13 cellular contexts compared by ENCODE assay signal in genomic region chr1:203764105-203765028, GRCh38. TPM values are rescaled to one million over a fixed set of nuclear protein-coding genes. Genes with fewer than 3 reads are reported as not detected.
DNase-seq lines count a peak whose midpoint lies in the region; ATAC-seq and TF ChIP-seq lines count a peak whose summit lies in the region.
"Had no signal": no experiment of that assay in that cellular context is flagged by ENCODE, and none has a peak within 500 bp of the region (broad histone marks: within the 10 kb centered on the region; RNA-seq: fewer than 3 reads in every experiment).

No MANE protein-coding gene starts in this region.

- ATAC-seq in HG03159 (IDR thresholded peaks at IDR 0.05; ENCODE audit: unreplicated experiment), result peak; percentile 21
- ATAC-seq: left ventricle myocardium superior had no signal

- H3K36me3 ChIP-seq in GM06990 (ENCODE audit: control insufficient read depth, insufficient read depth, low read length), result no peaks in the 10 kb centered on the region
- no peaks in the 10 kb centered on the region for H3K36me3 ChIP-seq in osteoblast (ENCODE audit: insufficient read depth, low read length)
- H3K36me3 ChIP-seq in brain microvascular endothelial cell (replicated peaks), result no peaks in the 10 kb centered on the region
- H3K36me3 ChIP-seq: adrenal gland, thoracic aorta had no signal

- TF ChIP-seq CTCF in GM06990 (IDR thresholded peaks at IDR 0.05; ENCODE audit: insufficient read depth, low read length, poor library complexity, severe bottlenecking) (no peak), osteoblast (IDR thresholded peaks at IDR 0.05; ENCODE audit: extremely low read depth, low read depth, low read length) (no peak), brain microvascular endothelial cell (IDR thresholded peaks at IDR 0.05; ENCODE audit: low read depth, low read length, missing control alignments) (no peak)

- no peaks in the 10 kb centered on the region for H3K27me3 Mint-ChIP-seq in activated T-helper 2 cell treated with anti-CD3 and anti-CD28 coated beads, Interferon-gamma antibody, Interleukin-2, Interleukin-4, amounts not matched to agents 10 μg/mL and 5 μg/mL and 100 μg/mL, durations not matched to agents 14 hours and 24 hours and 36 hours (ENCODE audit: low read depth)

- H3K4me1 ChIP-seq in osteoblast (ENCODE audit: insufficient read depth, low read length), result no peaks in the 10 kb centered on the region
- H3K4me1 ChIP-seq: Caco-2 had no signal

- intact Hi-C loops in activated T-helper 2 cell treated with anti-CD3 and anti-CD28 coated beads, Interferon-gamma antibody, Interleukin-2, Interleukin-4, amounts not matched to agents 10 μg/mL and 5 μg/mL and 100 μg/mL, durations not matched to agents 14 hours and 24 hours and 36 hours (cut with micrococcal nuclease), result loop anchor here (1.0 to 10.0 kb wide), 5 partner anchors 10 to 440 kb away; partner anchors contain the start of genes ATP2B4, ZBED6 and ZC3H11A
- intact Hi-C loops in cardiac septum (cut with DNase I), result no loop called here

- H3K27me3 ChIP-seq in GM06990 (replicated peaks; ENCODE audit: control insufficient read depth, insufficient read depth, low read length), result no peaks in the 10 kb centered on the region
- no peaks in the 10 kb centered on the region for H3K27me3 ChIP-seq in osteoblast (ENCODE audit: insufficient read depth, low read length)
- H3K27me3 ChIP-seq in brain microvascular endothelial cell (replicated peaks), result no peaks in the 10 kb centered on the region
- H3K27me3 ChIP-seq: adrenal gland had no signal

- no peaks in the 10 kb centered on the region for H4K20me1 ChIP-seq in osteoblast (ENCODE audit: insufficient read depth, low read length)

- H3K36me3 Mint-ChIP-seq in activated T-helper 2 cell treated with anti-CD3 and anti-CD28 coated beads, Interferon-gamma antibody, Interleukin-2, Interleukin-4, amounts not matched to agents 10 μg/mL and 5 μg/mL and 100 μg/mL, durations not matched to agents 14 hours and 24 hours and 36 hours (ENCODE audit: low read depth), result peaks cover 19% of the 10 kb centered on the region

- H3K79me2 ChIP-seq in osteoblast (ENCODE audit: insufficient read depth, low read length), result no peaks in the 10 kb centered on the region

- DNase-seq in GM06990 (ENCODE audit: extremely low read depth, insufficient read length) (no peak), osteoblast (ENCODE audit: insufficient read length, low spot score, missing footprints) (no peak), NCI-H69 (lab: John Stamatoyannopoulos, UW) (no peak), cardiac septum (ENCODE audit: low spot score) (no peak), brain microvascular endothelial cell (no peak)
- DNase-seq in activated T-helper 2 cell treated with anti-CD3 and anti-CD28 coated beads, Interferon-gamma antibody, Interleukin-2, Interleukin-4, amounts not matched to agents 10 μg/mL and 5 μg/mL and 100 μg/mL, durations not matched to agents 14 hours and 24 hours and 36 hours (ENCODE audit: low spot score), result no peak
- no peak for DNase-seq in stimulated activated CD4-positive, alpha-beta T cell treated with anti-CD3 and anti-CD28 coated beads, Interleukin-2, amount 100 ng/mL, for 24 hours
- DNase-seq: Caco-2, left ventricle myocardium superior had no signal

- no peaks in the 10 kb centered on the region for H3K9me3 ChIP-seq in osteoblast (ENCODE audit: low read depth, low read length)
- H3K9me3 ChIP-seq: adrenal gland, Caco-2, thoracic aorta had no signal

- peak overlapping the region; percentile 66 for H2AFZ ChIP-seq in osteoblast (ENCODE audit: low read length)

- H3K27ac ChIP-seq in osteoblast (ENCODE audit: low read depth, low read length) (no peak overlapping the region), brain microvascular endothelial cell (no peak overlapping the region)
- H3K27ac ChIP-seq: thoracic aorta had no signal

- peak overlapping the region; percentile 99 for H3K27ac Mint-ChIP-seq in activated T-helper 2 cell treated with anti-CD3 and anti-CD28 coated beads, Interferon-gamma antibody, Interleukin-2, Interleukin-4, amounts not matched to agents 10 μg/mL and 5 μg/mL and 100 μg/mL, durations not matched to agents 14 hours and 24 hours and 36 hours

- in situ Hi-C loops in brain microvascular endothelial cell (cut with HindIII; ENCODE audit: low pct_ligation_motif_present, low sequenced_read_pairs), result no loop called here

- no peaks in the 10 kb centered on the region for H3K9me3 Mint-ChIP-seq in activated T-helper 2 cell treated with anti-CD3 and anti-CD28 coated beads, Interferon-gamma antibody, Interleukin-2, Interleukin-4, amounts not matched to agents 10 μg/mL and 5 μg/mL and 100 μg/mL, durations not matched to agents 14 hours and 24 hours and 36 hours

- H3K4me1 Mint-ChIP-seq in activated T-helper 2 cell treated with anti-CD3 and anti-CD28 coated beads, Interferon-gamma antibody, Interleukin-2, Interleukin-4, amounts not matched to agents 10 μg/mL and 5 μg/mL and 100 μg/mL, durations not matched to agents 14 hours and 24 hours and 36 hours (ENCODE audit: low read depth), result peaks cover 34% of the 10 kb centered on the region

- H3K4me2 ChIP-seq in osteoblast (ENCODE audit: insufficient read depth, low read length), result no peak overlapping the region

- H3K4me3 Mint-ChIP-seq in activated T-helper 2 cell treated with anti-CD3 and anti-CD28 coated beads, Interferon-gamma antibody, Interleukin-2, Interleukin-4, amounts not matched to agents 10 μg/mL and 5 μg/mL and 100 μg/mL, durations not matched to agents 14 hours and 24 hours and 36 hours (ENCODE audit: low read depth), result peak overlapping the region; percentile 90

- H3K4me3 ChIP-seq in GM06990 (replicated peaks; ENCODE audit: low read depth, low read length) (peak overlapping the region; percentile 76), osteoblast (ENCODE audit: insufficient read depth, low read length) (no peak overlapping the region), brain microvascular endothelial cell (ENCODE audit: low read depth, low read length) (no peak overlapping the region)
- H3K4me3 ChIP-seq: adrenal gland had no signal

RNA-seq across cellular contexts. Expression of gene LAX1, which starts 0.6 kb away (rescaled TPM):
- 14.2 and 14.9 TPM in 2 replicates for total RNA-seq in activated T-helper 2 cell treated with anti-CD3 and anti-CD28 coated beads, Interferon-gamma antibody, Interleukin-2, Interleukin-4, amounts not matched to agents 10 μg/mL and 5 μg/mL and 100 μg/mL, durations not matched to agents 14 hours and 24 hours and 36 hours
- 0.29 TPM in 1 of 2 replicates, not detected in the other for total RNA-seq in osteoblast
- total RNA-seq in cardiac septum, result 0.40 TPM
- total RNA-seq: Caco-2, HT1080 had no signal

RNA-seq across cellular contexts. Expression of gene ZBED6, which starts 31.1 kb away (rescaled TPM):
- total RNA-seq in activated T-helper 2 cell treated with anti-CD3 and anti-CD28 coated beads, Interferon-gamma antibody, Interleukin-2, Interleukin-4, amounts not matched to agents 10 μg/mL and 5 μg/mL and 100 μg/mL, durations not matched to agents 14 hours and 24 hours and 36 hours, result 21.9 and 22.2 TPM in 2 replicates
- total RNA-seq in osteoblast (38.9 and 47.0 TPM in 2 replicates), cardiac septum (18.4 TPM)

RNA-seq across cellular contexts. Expression of gene ZC3H11A, which starts 31.1 kb away (rescaled TPM):
- 82.8 and 86.6 TPM in 2 replicates for total RNA-seq in activated T-helper 2 cell treated with anti-CD3 and anti-CD28 coated beads, Interferon-gamma antibody, Interleukin-2, Interleukin-4, amounts not matched to agents 10 μg/mL and 5 μg/mL and 100 μg/mL, durations not matched to agents 14 hours and 24 hours and 36 hours
- total RNA-seq in osteoblast, result 109 and 128 TPM in 2 replicates
- 46.9 TPM for total RNA-seq in cardiac septum

Comparison
In these comparisons a context has a peak if more than half of its experiments do, and no peak if none do; other contexts are left out.
1. RNA of gene LAX1, which starts 0.6 kb away (total RNA-seq): 14.2 to 14.9 TPM in activated T-helper 2 cell treated with anti-CD3 and anti-CD28 coated beads, Interferon-gamma antibody, Interleukin-2, Interleukin-4, amounts not matched to agents 10 μg/mL and 5 μg/mL and 100 μg/mL, durations not matched to agents 14 hours and 24 hours and 36 hours; 0.40 TPM in cardiac septum (single experiment) and 0.29 TPM in osteoblast; every median in the first group is over 10 times any median in the second.